ENCODE assay signal across 18 cellular contexts in the genomic region with DNA sequence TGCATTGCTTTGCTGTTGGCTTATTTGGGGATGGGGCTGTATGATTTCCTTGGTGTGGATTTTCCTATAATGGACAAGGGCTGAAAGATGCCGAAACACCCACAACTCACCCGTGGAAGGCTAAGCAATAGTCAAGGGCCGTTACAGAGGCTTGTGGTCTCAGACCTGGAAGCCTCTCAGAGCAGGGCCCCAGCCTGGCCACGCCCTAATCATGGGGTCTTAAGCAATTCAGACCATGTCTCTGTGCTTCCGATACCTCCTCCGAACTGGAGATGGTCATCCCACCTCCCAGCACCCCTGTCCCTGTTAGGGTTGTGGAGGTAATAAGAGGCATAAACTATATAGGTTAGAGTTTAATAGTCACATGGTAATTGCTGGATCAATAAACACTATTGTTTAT. TPM values are rescaled to one million over a fixed set of nuclear protein-coding genes. Genes with fewer than 3 reads are reported as not detected.
DNase-seq lines count a peak whose midpoint lies in the region; ATAC-seq and TF ChIP-seq lines count a peak whose summit lies in the region.
"Had no signal": no experiment of that assay in that cellular context is flagged by ENCODE, and none has a peak within 500 bp of the region (broad histone marks: within the 10 kb centered on the region; RNA-seq: fewer than 3 reads in every experiment).

No MANE protein-coding gene starts in this region.

- H3K4me1 Mint-ChIP-seq in neural crest cell: peaks cover 57% of the 10 kb centered on the region
- H3K4me1 Mint-ChIP-seq in osteocyte (ENCODE audit: unreplicated experiment): peaks cover 9% of the 10 kb centered on the region

- TF ChIP-seq POLR2A in tibial nerve (IDR thresholded peaks at IDR 0.05): no peak

- peak overlapping the region in 3 of 4 donors; percentile 26 to 87 (median 55) for H3K27ac ChIP-seq in tibial nerve
- H3K27ac ChIP-seq: A549, pancreas had no signal

- peaks cover 0 to 45% (median 13%) of the 10 kb centered on the region in 4 donors for H3K4me1 ChIP-seq in tibial nerve

- no peaks in the 10 kb centered on the region for H3K9me3 ChIP-seq in tibial nerve
- H3K9me3 ChIP-seq: A549, pancreas, thyroid gland had no signal

- WGBS in tibial nerve, 2 donors: 86% methylated on average over 6 of the region's 6 CpGs

- H3K27me3 ChIP-seq in tibial nerve: peaks cover 0 to 28% of the 10 kb centered on the region in 2 donors
- H3K27me3 ChIP-seq: pancreas, thyroid gland had no signal

- H3K27ac Mint-ChIP-seq in neural crest cell (ENCODE audit: unreplicated experiment) (no peak overlapping the region), osteocyte (ENCODE audit: unreplicated experiment) (no peak overlapping the region)
- H3K27ac Mint-ChIP-seq: activated CD4-positive, alpha-beta T cell treated with anti-CD3 and anti-CD28 coated beads, Interleukin-2, amount 10 ng/mL, durations not matched to agents 24 days and 14 days had no signal

- H3K36me3 Mint-ChIP-seq in neural crest cell (ENCODE audit: low read depth): no peaks in the 10 kb centered on the region
- H3K36me3 Mint-ChIP-seq in osteocyte (ENCODE audit: unreplicated experiment): peaks cover 7% of the 10 kb centered on the region

- intact Hi-C loops in cardiac septum (cut with DNase I): loop anchor here (10.0 kb wide), 1 partner anchor 82 kb away; no protein-coding TSS in a partner anchor
- intact Hi-C loops in Right ventricle myocardium inferior (cut with DNase I): loop anchor here (5.0 kb wide), 1 partner anchor 35 kb away; no protein-coding TSS in a partner anchor

- H3K36me3 ChIP-seq in tibial nerve: no peaks in the 10 kb centered on the region
- H3K36me3 ChIP-seq: pancreas, thyroid gland had no signal

- no peaks in the 10 kb centered on the region for H3K9me3 Mint-ChIP-seq in neural crest cell
- H3K9me3 Mint-ChIP-seq in osteocyte (ENCODE audit: unreplicated experiment): no peaks in the 10 kb centered on the region
- H3K9me3 Mint-ChIP-seq: CD8-positive, alpha-beta memory T cell had no signal

- no peak for TF ChIP-seq CTCF in neural crest cell (conservative IDR thresholded peaks at IDR 0.05)
- no peak for TF ChIP-seq CTCF in tibial nerve (IDR thresholded peaks at IDR 0.05)
- no peak for TF ChIP-seq CTCF in osteocyte (IDR thresholded peaks at IDR 0.05)

- DNase-seq in cardiac septum (ENCODE audit: low spot score) (peak; percentile 53), Right ventricle myocardium inferior (ENCODE audit: missing footprints) (no peak), ecto neural progenitor cell (ENCODE audit: low spot score) (peak; percentile 24), neural crest cell (ENCODE audit: low read depth, low spot score) (no peak), tibial nerve (ENCODE audit: low spot score in 2 of 2) (no peak), osteocyte (ENCODE audit: extremely low spot score, unreplicated experiment) (no peak)
- DNase-seq: activated CD4-positive, alpha-beta T cell treated with anti-CD3 and anti-CD28 coated beads, Interleukin-2, amount 10 ng/mL, durations not matched to agents 24 days and 14 days; activated gamma-delta T cell treated with Interleukin-2 at 50 U/mL for 16 hours; CD8-positive, alpha-beta memory T cell; foreskin fibroblast; NCI-H1417 treated with DMSO at 0.1 percent for 48 hours; NCI-H774; small intestine; thyroid gland had no signal

- no peak for TF ChIP-seq EP300 in tibial nerve (IDR thresholded peaks at IDR 0.05)

- ATAC-seq in Right ventricle myocardium inferior (no peak), GM21381 (IDR thresholded peaks at IDR 0.05; ENCODE audit: unreplicated experiment) (no peak)
- no peak for ATAC-seq in activated CD4-positive, CD25-positive, alpha-beta regulatory T cell treated with anti-CD3 and anti-CD28 coated beads, Interleukin-2, amount 50 U/mL, for 24 hours
- ATAC-seq: A549, pancreas had no signal

- no peak overlapping the region for H3K4me3 ChIP-seq in tibial nerve
- H3K4me3 ChIP-seq: A549, pancreas, thyroid gland had no signal

- H3K27me3 Mint-ChIP-seq in neural crest cell (ENCODE audit: low read depth) (peaks cover 33% of the 10 kb centered on the region), osteocyte (ENCODE audit: unreplicated experiment) (peaks cover 57% of the 10 kb centered on the region)
- H3K27me3 Mint-ChIP-seq: CD8-positive, alpha-beta memory T cell had no signal

- H3K4me3 Mint-ChIP-seq in neural crest cell (peak overlapping the region; percentile 48), osteocyte (ENCODE audit: unreplicated experiment) (no peak overlapping the region)
- H3K4me3 Mint-ChIP-seq: activated CD4-positive, alpha-beta T cell treated with anti-CD3 and anti-CD28 coated beads, Interleukin-2, amount 10 ng/mL, durations not matched to agents 24 days and 14 days had no signal

RNA-seq across cellular contexts. Expression of gene ABCG1, which starts 3.4 kb away (rescaled TPM):
- 6.3 TPM for total RNA-seq in cardiac septum
- 9.0 TPM for total RNA-seq in Right ventricle myocardium inferior
- 2.8 and 3.3 TPM in 2 replicates for total RNA-seq in neural crest cell
- total RNA-seq in tibial nerve: 10 to 100 TPM; 10.5 to 32.8 (median 18.6) TPM
- 16.5 TPM in 2 replicates for total RNA-seq in osteocyte

Comparison
In these comparisons a context has a peak if more than half of its experiments do, and no peak if none do; other contexts are left out.
1. DNase-seq: peak in cardiac septum (single experiment) and ecto neural progenitor cell (single experiment); none in Right ventricle myocardium inferior (single experiment), neural crest cell (single experiment), tibial nerve (0 of 2) and osteocyte (single experiment).